ENCODE assay signal across 8 cellular contexts in the genomic region with DNA sequence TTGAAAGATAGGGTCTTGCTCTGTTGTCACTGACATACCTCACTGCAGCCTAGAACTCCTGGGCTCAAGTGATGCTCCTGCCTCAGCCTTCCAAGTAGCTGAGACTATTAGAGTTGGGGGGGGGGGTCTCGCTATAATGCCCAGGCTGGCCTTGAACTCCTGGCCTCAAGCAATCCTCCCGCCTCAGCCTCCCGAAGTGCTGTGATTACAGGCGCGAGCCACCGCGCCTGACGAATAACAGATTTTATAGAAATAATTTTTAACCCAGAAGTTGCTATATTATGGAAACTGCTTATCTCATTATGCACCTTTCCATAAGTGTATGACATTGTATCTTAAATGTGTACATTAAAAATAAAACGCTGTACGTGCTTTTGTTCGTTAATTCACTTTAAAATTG. TPM values are rescaled to one million over a fixed set of nuclear protein-coding genes. Genes with fewer than 3 reads are reported as not detected.
DNase-seq lines count a peak whose midpoint lies in the region; ATAC-seq and TF ChIP-seq lines count a peak whose summit lies in the region.

No MANE protein-coding gene starts in this region.

- TF ChIP-seq CTCF in A673 (conservative IDR thresholded peaks at IDR 0.05; ENCODE audit: low read depth, low read length) = no peak
- no peak for TF ChIP-seq CTCF in IMR-90 (conservative IDR thresholded peaks at IDR 0.05; ENCODE audit: low read depth, low read length)

- H3K79me1 ChIP-seq in IMR-90 (ENCODE audit: low read depth in 1 of 2, low read length in 2 of 2) = peaks cover 9 to 14% of the 10 kb centered on the region in 2 experiments; a peak in 2 of 4 replicates

- H3K27ac ChIP-seq in A673 (ENCODE audit: low read depth, low read length, poor library complexity, severe bottlenecking) (peak overlapping the region; percentile 92), IMR-90 (ENCODE audit: insufficient read depth, low read length) (peak overlapping the region; percentile 78), caudate nucleus (ENCODE audit: low read depth, low read length) (peak overlapping the region; percentile 83), muscle layer of duodenum (ENCODE audit: low read length) (peak overlapping the region; percentile 85)

- TF ChIP-seq RAD21 in IMR-90 (IDR thresholded peaks at IDR 0.05; ENCODE audit: low read length) = no peak

- H3K27me3 ChIP-seq in A673 (replicated peaks; ENCODE audit: insufficient read depth, low read depth, low read length, poor library complexity) = no peaks in the 10 kb centered on the region
- H3K27me3 ChIP-seq in IMR-90 (ENCODE audit: control insufficient read depth, insufficient read depth, low read length) = no peaks in the 10 kb centered on the region
- H3K27me3 ChIP-seq in muscle layer of duodenum (ENCODE audit: low read depth, low read length) = no peaks in the 10 kb centered on the region

- CTCF ChIA-PET in A673 (lab: Charles Lee) = no interaction called here
- CTCF ChIA-PET in IMR-90 (lab: Yijun Ruan, JAX) = interaction anchor here (0.9 to 1.0 kb wide), 2 partner anchors 13 to 19 kb away, joined by 3 read pairs; no protein-coding TSS in a partner anchor

- no peak overlapping the region for H2BK120ac ChIP-seq in IMR-90 (ENCODE audit: low read depth, low read length)

- no peak overlapping the region for H4K5ac ChIP-seq in IMR-90 (ENCODE audit: low read depth, low read length)

- H3K4me2 ChIP-seq in IMR-90 (ENCODE audit: low read depth, low read length) = peak overlapping the region; percentile 49

- H3K56ac ChIP-seq in IMR-90 (ENCODE audit: extremely low read depth, insufficient read depth, low read length) = no peak overlapping the region

- BruUV-seq in A673 (replicated peaks; lab: Mats Ljungman, UMichigan) (no TSS peak), IMR-90 (replicated peaks; lab: Mats Ljungman, UMichigan) (no TSS peak)

- in situ Hi-C loops in IMR-90 (cut with MboI; ENCODE audit: low sequenced_read_pairs) = no loop called here

- H3K9ac ChIP-seq in IMR-90 (ENCODE audit: low read depth, low read length) = peak overlapping the region; percentile 79; the same call in 1 of the 2 replicates

- no peak overlapping the region for H3K23ac ChIP-seq in IMR-90 (ENCODE audit: low read depth, low read length)

- WGBS in IMR-90 (ENCODE audit: extremely low coverage in 2 of 2, insufficient read length in 1 of 2), 2 experiments = 72% methylated on average over 2 of the region's 11 CpGs; no CpG with 5 or more reads in 1 of the 2 experiments

- peak overlapping the region in 1 of 2 experiments; percentile 87; a peak in 2 of 4 replicates for H4K8ac ChIP-seq in IMR-90 (ENCODE audit: low read depth in 2 of 2, low read length in 2 of 2)

- no peak overlapping the region for H2BK20ac ChIP-seq in IMR-90 (ENCODE audit: low read depth, low read length)

- H3K14ac ChIP-seq in IMR-90 (replicated peaks; ENCODE audit: low read depth, low read length) = no peak overlapping the region

- H3K18ac ChIP-seq in IMR-90 (ENCODE audit: low read depth, low read length) = no peak overlapping the region

- H3K4me1 ChIP-seq in A673 (ENCODE audit: insufficient read depth, low read length, poor library complexity, severe bottlenecking) = no peaks in the 10 kb centered on the region
- H3K4me1 ChIP-seq in IMR-90 (ENCODE audit: control insufficient read depth, insufficient read depth, low read length) = no peaks in the 10 kb centered on the region
- peaks cover 0 to 16% of the 10 kb centered on the region in 2 donors for H3K4me1 ChIP-seq in muscle layer of duodenum (ENCODE audit: control insufficient read depth in 1 of 2, insufficient read depth in 2 of 2, low read length in 2 of 2)

- H2AK5ac ChIP-seq in IMR-90 (ENCODE audit: low read depth, low read length) = no peak overlapping the region

- dilution Hi-C loops in IMR-90 (cut with HindIII; ENCODE audit: low sequenced_read_pairs, unreplicated experiment) = no loop called here

- no peaks in the 10 kb centered on the region for H3K9me3 ChIP-seq in A673 (ENCODE audit: low read depth, low read length, poor library complexity, severe bottlenecking)
- no peaks in the 10 kb centered on the region for H3K9me3 ChIP-seq in IMR-90 (ENCODE audit: control insufficient read depth, insufficient read depth, low read length)
- no peaks in the 10 kb centered on the region for H3K9me3 ChIP-seq in muscle layer of duodenum (ENCODE audit: control insufficient read depth in 1 of 2, low read length in 2 of 2)

- ATAC-seq in IMR-90 (ENCODE audit: low read depth) (no peak), GM18502 (IDR thresholded peaks at IDR 0.05; ENCODE audit: poor library complexity, unreplicated experiment) (no peak), HG03439 (IDR thresholded peaks at IDR 0.05; ENCODE audit: unreplicated experiment) (no peak)

- no peak overlapping the region for H2BK5ac ChIP-seq in IMR-90 (ENCODE audit: low read depth, low read length, poor library complexity, severe bottlenecking)

- no peak for DNase-seq in A673 (ENCODE audit: low spot score)
- DNase-seq in IMR-90 = no peak
- no peak for DNase-seq in caudate nucleus (lab: John Stamatoyannopoulos, UW)
- no peak for DNase-seq in DMS79 (lab: John Stamatoyannopoulos, UW)
- DNase-seq in iPS-NIHi7 (ENCODE audit: extremely low spot score) = no peak

- peak overlapping the region; percentile 77 for H3K4me3 ChIP-seq in A673 (ENCODE audit: low read depth, low read length, poor library complexity, severe bottlenecking)
- peak overlapping the region; percentile 62 for H3K4me3 ChIP-seq in IMR-90 (ENCODE audit: insufficient read depth, low read depth, low read length)
- peak overlapping the region; percentile 93 to 97 for H3K4me3 ChIP-seq in muscle layer of duodenum (ENCODE audit: low read depth in 1 of 2, low read length in 2 of 2)

- H4K91ac ChIP-seq in IMR-90 (ENCODE audit: insufficient read depth, low read depth, low read length) = no peak overlapping the region

- POLR2A ChIA-PET in A673 (lab: Charles Lee; ENCODE audit: low non-redundant PET) (no interaction called here), IMR-90 (lab: Charles Lee; ENCODE audit: unreplicated experiment) (no interaction called here)

- H3K9me1 ChIP-seq in IMR-90 (ENCODE audit: insufficient read depth, low read length) = no peaks in the 10 kb centered on the region

- intact Hi-C loops in A673 (cut with micrococcal nuclease; ENCODE audit: unreplicated experiment) = no loop called here
- intact Hi-C loops in IMR-90 (cut with micrococcal nuclease) = no loop called here

- H3K36me3 ChIP-seq in A673 (ENCODE audit: insufficient read depth, low read length, poor library complexity, severe bottlenecking) (no peaks in the 10 kb centered on the region), IMR-90 (ENCODE audit: control insufficient read depth, insufficient read depth, low read length) (no peaks in the 10 kb centered on the region), muscle layer of duodenum (ENCODE audit: control insufficient read depth in 1 of 2, insufficient read depth in 2 of 2, low read length in 2 of 2) (no peaks in the 10 kb centered on the region)

- H2BK15ac ChIP-seq in IMR-90 (ENCODE audit: low read depth, low read length) = no peak overlapping the region

- no peak for TF ChIP-seq POLR2A in IMR-90 (IDR thresholded peaks at IDR 0.05; ENCODE audit: low read depth, low read length)

- H3K4ac ChIP-seq in IMR-90 (ENCODE audit: low read depth, low read length) = no peak overlapping the region

- H2AK9ac ChIP-seq in IMR-90 (replicated peaks; ENCODE audit: low read depth, low read length, poor library complexity) = peak overlapping the region; percentile 68

- no peaks in the 10 kb centered on the region for H4K20me1 ChIP-seq in IMR-90 (ENCODE audit: insufficient read depth, low read length)

- peak overlapping the region; percentile 93 for H2AFZ ChIP-seq in IMR-90 (replicated peaks; ENCODE audit: low read length, poor library complexity)

TF ChIP-seq in IMR-90, 13 proteins besides CTCF, POLR2A, EP300 and RAD21 (continues in another document):
- TF ChIP-seq CEBPB (IDR thresholded peaks at IDR 0.05; ENCODE audit: low read depth, low read length) (no peak), MAFK (IDR thresholded peaks at IDR 0.05; ENCODE audit: low read depth, low read length) (no peak), CHD1 (IDR thresholded peaks at IDR 0.05; ENCODE audit: low read depth, low read length) (no peak), MAZ (IDR thresholded peaks at IDR 0.05; ENCODE audit: borderline replicate concordance, low read depth, low read length) (no peak), BHLHE40 (IDR thresholded peaks at IDR 0.05; ENCODE audit: low read depth, low read length) (no peak), RFX5 (IDR thresholded peaks at IDR 0.05; ENCODE audit: low read depth, low read length) (no peak)
- TF ChIP-seq, protein P1, sequence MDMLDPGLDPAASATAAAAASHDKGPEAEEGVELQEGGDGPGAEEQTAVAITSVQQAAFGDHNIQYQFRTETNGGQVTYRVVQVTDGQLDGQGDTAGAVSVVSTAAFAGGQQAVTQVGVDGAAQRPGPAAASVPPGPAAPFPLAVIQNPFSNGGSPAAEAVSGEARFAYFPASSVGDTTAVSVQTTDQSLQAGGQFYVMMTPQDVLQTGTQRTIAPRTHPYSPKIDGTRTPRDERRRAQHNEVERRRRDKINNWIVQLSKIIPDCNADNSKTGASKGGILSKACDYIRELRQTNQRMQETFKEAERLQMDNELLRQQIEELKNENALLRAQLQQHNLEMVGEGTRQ (IDR thresholded peaks at IDR 0.05; ENCODE audit: low read depth, low read length) = no peak

RNA-seq across cellular contexts. Expression of a gene that starts 0.8 kb away (rescaled TPM):
- total RNA-seq in A673 (2021) = 15.2 and 16.9 TPM in 2 replicates
- 4.8 and 8.6 TPM in 2 replicates for total RNA-seq in IMR-90 (2012; rRNA removed)
- 1.3 and 1.6 TPM in 2 replicates for polyA plus RNA-seq in IMR-90 (2012; rRNA removed)
- 0.14 and 0.16 TPM in 2 replicates for polyA plus RNA-seq in IMR-90 (2012; cell fraction: cytosol; rRNA removed)
- 0.22 and 1.6 TPM in 2 replicates for polyA plus RNA-seq in IMR-90 (2012; cell fraction: nucleus; rRNA removed; ENCODE audit: low replicate concordance)

RNA-seq across cellular contexts. Expression of a gene that starts 54.7 kb away (rescaled TPM):
- total RNA-seq in A673 (2021) (151 and 161 TPM in 2 replicates), IMR-90 (2012; rRNA removed) (71.2 and 111 TPM in 2 replicates)
- 40.3 and 51.6 TPM in 2 replicates for polyA plus RNA-seq in IMR-90 (2012; rRNA removed)
- 10.0 and 11.2 TPM in 2 replicates for polyA plus RNA-seq in IMR-90 (2012; cell fraction: cytosol; rRNA removed)
- 5.8 and 25.5 TPM in 2 replicates for polyA plus RNA-seq in IMR-90 (2012; cell fraction: nucleus; rRNA removed; ENCODE audit: low replicate concordance)

RNA-seq across cellular contexts. Expression of a gene that starts 55.7 kb away (rescaled TPM):
- 44.4 and 44.9 TPM in 2 replicates for total RNA-seq in A673 (2021)
- total RNA-seq in IMR-90 (2012; rRNA removed) = 13.4 and 18.1 TPM in 2 replicates
- 5.9 and 7.0 TPM in 2 replicates for polyA plus RNA-seq in IMR-90 (2012; rRNA removed)
- polyA plus RNA-seq in IMR-90 (2012; cell fraction: cytosol; rRNA removed) = 1.2 and 2.1 TPM in 2 replicates
- 1.5 and 6.9 TPM in 2 replicates for polyA plus RNA-seq in IMR-90 (2012; cell fraction: nucleus; rRNA removed; ENCODE audit: low replicate concordance)
